ENCODE assay signal across 1 cellular context in the genomic region with DNA sequence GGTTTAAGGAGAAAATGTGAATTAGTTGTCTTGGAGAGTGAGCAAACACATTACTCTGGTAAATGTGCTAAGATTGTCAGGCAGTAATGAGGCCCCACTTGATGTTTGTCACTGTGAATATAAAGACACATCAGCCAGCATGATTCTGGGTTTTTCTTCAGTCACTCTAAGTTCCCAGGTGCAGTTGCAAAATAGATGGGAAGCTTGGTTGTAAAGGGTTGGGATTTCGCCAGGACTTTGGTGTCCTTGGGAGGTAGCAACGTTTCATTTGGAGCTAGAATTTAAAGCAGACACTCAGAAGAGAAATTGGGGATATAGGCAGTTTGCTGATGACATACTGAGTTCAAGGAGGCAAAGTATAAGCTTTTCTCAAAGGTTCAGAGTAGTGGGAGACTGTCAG.
TF ChIP-seq lines count a peak whose summit lies in the region.

No MANE protein-coding gene starts in this region.

TF ChIP-seq in WTC11, 78 proteins besides CTCF, POLR2A, EP300 and RAD21 (continued from another document):
- TF ChIP-seq, protein P1, sequence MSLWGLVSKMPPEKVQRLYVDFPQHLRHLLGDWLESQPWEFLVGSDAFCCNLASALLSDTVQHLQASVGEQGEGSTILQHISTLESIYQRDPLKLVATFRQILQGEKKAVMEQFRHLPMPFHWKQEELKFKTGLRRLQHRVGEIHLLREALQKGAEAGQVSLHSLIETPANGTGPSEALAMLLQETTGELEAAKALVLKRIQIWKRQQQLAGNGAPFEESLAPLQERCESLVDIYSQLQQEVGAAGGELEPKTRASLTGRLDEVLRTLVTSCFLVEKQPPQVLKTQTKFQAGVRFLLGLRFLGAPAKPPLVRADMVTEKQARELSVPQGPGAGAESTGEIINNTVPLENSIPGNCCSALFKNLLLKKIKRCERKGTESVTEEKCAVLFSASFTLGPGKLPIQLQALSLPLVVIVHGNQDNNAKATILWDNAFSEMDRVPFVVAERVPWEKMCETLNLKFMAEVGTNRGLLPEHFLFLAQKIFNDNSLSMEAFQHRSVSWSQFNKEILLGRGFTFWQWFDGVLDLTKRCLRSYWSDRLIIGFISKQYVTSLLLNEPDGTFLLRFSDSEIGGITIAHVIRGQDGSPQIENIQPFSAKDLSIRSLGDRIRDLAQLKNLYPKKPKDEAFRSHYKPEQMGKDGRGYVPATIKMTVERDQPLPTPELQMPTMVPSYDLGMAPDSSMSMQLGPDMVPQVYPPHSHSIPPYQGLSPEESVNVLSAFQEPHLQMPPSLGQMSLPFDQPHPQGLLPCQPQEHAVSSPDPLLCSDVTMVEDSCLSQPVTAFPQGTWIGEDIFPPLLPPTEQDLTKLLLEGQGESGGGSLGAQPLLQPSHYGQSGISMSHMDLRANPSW (CRISPR knock-in tag; conservative IDR thresholded peaks at IDR 0.05; ENCODE audit: low read depth), result no peak
TF ChIP-seq in WTC11: peak in this region for 0.
